9 cellular contexts compared by ENCODE assay signal in genomic region chr3:5282703-5283102, GRCh38.
"Had no signal": no experiment of that assay in that cellular context is flagged by ENCODE, and none has a peak within 500 bp of the region (broad histone marks: within the 10 kb centered on the region; RNA-seq: fewer than 3 reads in every experiment).

No MANE protein-coding gene starts in this region.

- H3K4me3 ChIP-seq: GM23338 had no signal

- H3K4me3 Mint-ChIP-seq: GM23338, H9, IgD-negative memory B cell had no signal

- H3K4me1 Mint-ChIP-seq: GM23338, H9, IgD-negative memory B cell had no signal

- H3K27ac Mint-ChIP-seq: GM23338, H9, IgD-negative memory B cell had no signal

- H3K27ac ChIP-seq: HL-60 had no signal

- DNase-seq: H9, HCEC 1CT, Kasumi-1, KG1 had no signal

- FAIRE-seq: H1, H54 had no signal

- H3K4me2 ChIP-seq: GM23338 had no signal

- ATAC-seq: GM23338 had no signal
